In genomic region chr16:68590201-68590994, GRCh38 we compare ENCODE assay signal across 1 cellular context.
A peak's percentile ranks its signal among the peaks of the same experiment; 100 is the strongest.
TF ChIP-seq lines count a peak whose summit lies in the region.

No MANE protein-coding gene starts in this region.

TF ChIP-seq in HepG2, 621 proteins besides CTCF, POLR2A, EP300 and RAD21 (continued from another document and continues in another):
- TF ChIP-seq ZNF609 (CRISPR knock-in tag; IDR thresholded peaks at IDR 0.05; ENCODE audit: borderline replicate concordance) (no peak), E2F5 (CRISPR knock-in tag; conservative IDR thresholded peaks at IDR 0.05) (no peak), ZNF292 (CRISPR knock-in tag; IDR thresholded peaks at IDR 0.05; ENCODE audit: borderline replicate concordance, low read depth) (peak; percentile 67; the same call in 1 of the 2 replicates), POGZ (CRISPR knock-in tag; IDR thresholded peaks at IDR 0.05) (no peak), EHMT2 (IDR thresholded peaks at IDR 0.05; ENCODE audit: borderline replicate concordance, low read depth, low read length) (no peak), SP140L (CRISPR knock-in tag; IDR thresholded peaks at IDR 0.05; ENCODE audit: borderline replicate concordance) (no peak), ZNF605 (CRISPR knock-in tag; IDR thresholded peaks at IDR 0.05) (0 out of 2 replicates have a peak, but pooled peaks have one; percentile 49), ZSCAN29 (CRISPR knock-in tag; conservative IDR thresholded peaks at IDR 0.05) (no peak), ARID3A (IDR thresholded peaks at IDR 0.05; ENCODE audit: low read depth, low read length) (no peak), U2AF2 (IDR thresholded peaks at IDR 0.05; ENCODE audit: low read depth, low read length) (no peak), LCORL (IDR thresholded peaks at IDR 0.05) (no peak), LCORL (CRISPR knock-in tag; IDR thresholded peaks at IDR 0.05) (no peak), HMG20A (CRISPR knock-in tag; IDR thresholded peaks at IDR 0.05; ENCODE audit: borderline replicate concordance) (no peak), ZNF547 (CRISPR knock-in tag; IDR thresholded peaks at IDR 0.05) (no peak), IRX3 (CRISPR knock-in tag; IDR thresholded peaks at IDR 0.05; ENCODE audit: borderline replicate concordance, low read depth) (no peak), MED8 (CRISPR knock-in tag; IDR thresholded peaks at IDR 0.05; ENCODE audit: insufficient replicate concordance) (no peak), RERE (CRISPR knock-in tag; IDR thresholded peaks at IDR 0.05; ENCODE audit: low read depth) (no peak), ZSCAN30 (CRISPR knock-in tag; IDR thresholded peaks at IDR 0.05) (0 out of 2 replicates have a peak, but pooled peaks have one; percentile 67), SRSF4 (IDR thresholded peaks at IDR 0.05; ENCODE audit: low read depth, low read length, poor library complexity, severe bottlenecking) (no peak), ZNF350 (CRISPR knock-in tag; IDR thresholded peaks at IDR 0.05; ENCODE audit: borderline replicate concordance, low read depth) (peak; percentile 68; the same call in 1 of the 2 replicates), KLF11 (CRISPR knock-in tag; IDR thresholded peaks at IDR 0.05) (no peak), MAFK (conservative IDR thresholded peaks at IDR 0.05 in 1 of 2, IDR thresholded peaks at IDR 0.05 in 1 of 2; ENCODE audit: low read length in 2 of 2) (no peak), LBX2 (CRISPR knock-in tag; IDR thresholded peaks at IDR 0.05; ENCODE audit: borderline replicate concordance) (no peak), ZNF451 (CRISPR knock-in tag; IDR thresholded peaks at IDR 0.05) (no peak), ZMAT5 (CRISPR knock-in tag; IDR thresholded peaks at IDR 0.05; ENCODE audit: borderline replicate concordance, low read depth) (no peak), ZNF550 (CRISPR knock-in tag; IDR thresholded peaks at IDR 0.05; ENCODE audit: borderline replicate concordance) (no peak), SMARCE1 (IDR thresholded peaks at IDR 0.05; ENCODE audit: borderline replicate concordance) (no peak), ZSCAN31 (CRISPR knock-in tag; IDR thresholded peaks at IDR 0.05; ENCODE audit: low read depth) (peak; percentile 50; the same call in 1 of the 2 replicates), FOXA1 (IDR thresholded peaks at IDR 0.05) (no peak), FOXA1 (CRISPR knock-in tag; IDR thresholded peaks at IDR 0.05) (no peak), NFIC (IDR thresholded peaks at IDR 0.05; ENCODE audit: low read length) (no peak), KMT2B (CRISPR knock-in tag; IDR thresholded peaks at IDR 0.05) (peak; percentile 40; the same call in 1 of the 2 replicates), MEIS1 (CRISPR knock-in tag; IDR thresholded peaks at IDR 0.05; ENCODE audit: borderline replicate concordance) (no peak), ZNF775 (CRISPR knock-in tag; IDR thresholded peaks at IDR 0.05; ENCODE audit: borderline replicate concordance) (no peak), ZFYVE20 (CRISPR knock-in tag; IDR thresholded peaks at IDR 0.05; ENCODE audit: borderline replicate concordance, low read depth) (no peak), ZMAT3 (CRISPR knock-in tag; conservative IDR thresholded peaks at IDR 0.05) (peak; percentile 59; the same call in 1 of the 2 replicates), ZNF549 (CRISPR knock-in tag; IDR thresholded peaks at IDR 0.05) (no peak), XRCC5 (optimal IDR thresholded peaks at IDR 0.05; ENCODE audit: low read length) (peak; percentile 95), RBAK (CRISPR knock-in tag; IDR thresholded peaks at IDR 0.05) (no peak), PBX2 (CRISPR knock-in tag; IDR thresholded peaks at IDR 0.05) (no peak), KDM5B (CRISPR knock-in tag; IDR thresholded peaks at IDR 0.05; ENCODE audit: borderline replicate concordance) (no peak; the same call in 1 of the 2 replicates), NFYB (CRISPR knock-in tag; IDR thresholded peaks at IDR 0.05) (no peak), ZNF326 (CRISPR knock-in tag; IDR thresholded peaks at IDR 0.05; ENCODE audit: borderline replicate concordance) (no peak), PHF20 (CRISPR knock-in tag; IDR thresholded peaks at IDR 0.05) (no peak), IKZF1 (IDR thresholded peaks at IDR 0.05) (no peak)
- TF ChIP-seq, protein P1, sequence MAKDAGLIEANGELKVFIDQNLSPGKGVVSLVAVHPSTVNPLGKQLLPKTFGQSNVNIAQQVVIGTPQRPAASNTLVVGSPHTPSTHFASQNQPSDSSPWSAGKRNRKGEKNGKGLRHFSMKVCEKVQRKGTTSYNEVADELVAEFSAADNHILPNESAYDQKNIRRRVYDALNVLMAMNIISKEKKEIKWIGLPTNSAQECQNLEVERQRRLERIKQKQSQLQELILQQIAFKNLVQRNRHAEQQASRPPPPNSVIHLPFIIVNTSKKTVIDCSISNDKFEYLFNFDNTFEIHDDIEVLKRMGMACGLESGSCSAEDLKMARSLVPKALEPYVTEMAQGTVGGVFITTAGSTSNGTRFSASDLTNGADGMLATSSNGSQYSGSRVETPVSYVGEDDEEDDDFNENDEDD (CRISPR knock-in tag; IDR thresholded peaks at IDR 0.05; ENCODE audit: borderline replicate concordance): no peak
- TF ChIP-seq, protein P2, sequence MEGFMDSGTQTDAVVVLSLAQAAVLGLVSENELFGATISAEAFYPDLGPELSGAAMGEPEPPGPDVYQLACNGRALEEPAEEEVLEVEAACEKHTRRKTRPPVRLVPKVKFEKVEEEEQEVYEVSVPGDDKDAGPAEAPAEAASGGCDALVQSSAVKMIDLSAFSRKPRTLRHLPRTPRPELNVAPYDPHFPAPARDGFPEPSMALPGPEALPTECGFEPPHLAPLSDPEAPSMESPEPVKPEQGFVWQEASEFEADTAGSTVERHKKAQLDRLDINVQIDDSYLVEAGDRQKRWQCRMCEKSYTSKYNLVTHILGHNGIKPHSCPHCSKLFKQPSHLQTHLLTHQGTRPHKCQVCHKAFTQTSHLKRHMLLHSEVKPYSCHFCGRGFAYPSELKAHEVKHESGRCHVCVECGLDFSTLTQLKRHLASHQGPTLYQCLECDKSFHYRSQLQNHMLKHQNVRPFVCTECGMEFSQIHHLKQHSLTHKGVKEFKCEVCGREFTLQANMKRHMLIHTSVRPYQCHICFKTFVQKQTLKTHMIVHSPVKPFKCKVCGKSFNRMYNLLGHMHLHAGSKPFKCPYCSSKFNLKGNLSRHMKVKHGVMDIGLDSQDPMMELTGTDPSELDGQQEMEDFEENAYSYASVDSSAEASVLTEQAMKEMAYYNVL (CRISPR knock-in tag; IDR thresholded peaks at IDR 0.05; ENCODE audit: borderline replicate concordance): no peak
- TF ChIP-seq, protein P3, sequence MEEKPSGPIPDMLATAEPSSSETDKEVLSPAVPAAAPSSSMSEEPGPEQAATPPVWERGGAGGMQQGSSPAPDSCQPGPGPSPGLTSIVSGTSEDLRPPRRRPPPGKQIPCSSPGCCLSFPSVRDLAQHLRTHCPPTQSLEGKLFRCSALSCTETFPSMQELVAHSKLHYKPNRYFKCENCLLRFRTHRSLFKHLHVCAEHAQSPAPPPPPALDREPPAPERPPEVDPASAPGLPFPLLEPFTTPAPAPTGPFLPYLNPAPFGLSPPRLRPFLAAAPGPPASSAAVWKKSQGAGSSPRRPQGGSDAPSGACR (CRISPR knock-in tag; IDR thresholded peaks at IDR 0.05): no peak
